ENCODE assay signal across 12 cellular contexts in genomic region chr2:150663143-150663542, GRCh38.
A peak's percentile ranks its signal among the peaks of the same experiment; 100 is the strongest.
DNase-seq lines count a peak whose midpoint lies in the region; ATAC-seq and TF ChIP-seq lines count a peak whose summit lies in the region.
"Had no signal": no experiment of that assay in that cellular context is flagged by ENCODE, and none has a peak within 500 bp of the region (broad histone marks: within the 10 kb centered on the region; RNA-seq: fewer than 3 reads in every experiment).

No MANE protein-coding gene starts in this region.

- TF ChIP-seq CTCF in OCI-LY3 (IDR thresholded peaks at IDR 0.05; ENCODE audit: low read depth, low read length) (no peak), osteocyte (IDR thresholded peaks at IDR 0.05) (no peak)

- H3K27ac Mint-ChIP-seq in osteocyte (ENCODE audit: unreplicated experiment): peak overlapping the region; percentile 69
- H3K27ac Mint-ChIP-seq: stimulated activated naive CD8-positive, alpha-beta T cell treated with anti-CD3 and anti-CD28 coated beads, Interleukin-15, amount 100 ng/mL, for 72 hours; T-helper 1 cell treated with Interleukin-12 subunit alpha and Interleukin-12 subunit beta and Interleukin-4 antibody, amounts not matched to agents 30 μg/mL and 1 μg/mL, for 36 hours had no signal

- no peaks in the 10 kb centered on the region for H3K9me3 ChIP-seq in OCI-LY3 (ENCODE audit: insufficient read depth, low read length)

- H3K27me3 Mint-ChIP-seq in osteocyte (ENCODE audit: unreplicated experiment): no peaks in the 10 kb centered on the region
- H3K27me3 Mint-ChIP-seq: stimulated activated naive CD8-positive, alpha-beta T cell treated with anti-CD3 and anti-CD28 coated beads, Interleukin-15, amount 100 ng/mL, for 72 hours had no signal

- no peak overlapping the region for H3K27ac ChIP-seq in OCI-LY3 (ENCODE audit: low read length)
- H3K27ac ChIP-seq in substantia nigra (ENCODE audit: low read depth, low read length, poor library complexity, severe bottlenecking): no peak overlapping the region

- H3K27me3 ChIP-seq in OCI-LY3 (ENCODE audit: low read depth, low read length): no peaks in the 10 kb centered on the region

- peaks cover 5% of the 10 kb centered on the region; the same call in 1 of the 2 replicates for H3K4me1 ChIP-seq in OCI-LY3 (ENCODE audit: low read length)

- peaks cover 9% of the 10 kb centered on the region for H3K4me1 Mint-ChIP-seq in osteocyte (ENCODE audit: unreplicated experiment)
- H3K4me1 Mint-ChIP-seq: stimulated activated naive CD8-positive, alpha-beta T cell treated with anti-CD3 and anti-CD28 coated beads, Interleukin-15, amount 100 ng/mL, for 72 hours had no signal

- no peak overlapping the region for H3K4me3 ChIP-seq in OCI-LY3 (ENCODE audit: low read length)

- no peak overlapping the region for H3K4me2 ChIP-seq in OCI-LY3 (ENCODE audit: low read length)

- H2AFZ ChIP-seq in OCI-LY3 (ENCODE audit: low read depth, low read length): peak overlapping the region; percentile 54; the same call in 1 of the 2 replicates

- H3K36me3 ChIP-seq in OCI-LY3 (replicated peaks; ENCODE audit: low read depth, low read length): no peaks in the 10 kb centered on the region

- H3K4me3 Mint-ChIP-seq in osteocyte (ENCODE audit: unreplicated experiment): no peak overlapping the region
- H3K4me3 Mint-ChIP-seq: stimulated activated naive CD8-positive, alpha-beta T cell treated with anti-CD3 and anti-CD28 coated beads, Interleukin-15, amount 100 ng/mL, for 72 hours; T-helper 1 cell treated with Interleukin-12 subunit alpha and Interleukin-12 subunit beta and Interleukin-4 antibody, amounts not matched to agents 30 μg/mL and 1 μg/mL, for 36 hours had no signal

- no peaks in the 10 kb centered on the region for H4K20me1 ChIP-seq in OCI-LY3 (ENCODE audit: insufficient read depth, low read length)

- no peaks in the 10 kb centered on the region for H3K79me2 ChIP-seq in OCI-LY3 (ENCODE audit: low read length)

- ATAC-seq in GM21360 (IDR thresholded peaks at IDR 0.05; ENCODE audit: unreplicated experiment) (no peak), HG03135 (IDR thresholded peaks at IDR 0.05; ENCODE audit: unreplicated experiment) (no peak)
- ATAC-seq: stimulated activated naive CD8-positive, alpha-beta T cell treated with anti-CD3 and anti-CD28 coated beads, Interleukin-15, amount 100 ng/mL, for 72 hours had no signal

- DNase-seq in EH (ENCODE audit: low read depth) (peak; percentile 92), dedifferentiated amniotic fluid mesenchymal stem cell (ENCODE audit: extremely low spot score) (peak; percentile 42), osteocyte (ENCODE audit: extremely low spot score, unreplicated experiment) (no peak), substantia nigra (lab: John Stamatoyannopoulos, UW) (no peak)
- DNase-seq in activated CD4-positive, alpha-beta T cell treated with anti-CD3 and anti-CD28 coated beads for 48 hours: no peak
- DNase-seq: activated CD4-positive, alpha-beta T cell treated with anti-CD3 and anti-CD28 coated beads for 4 hours; activated T-cell treated with anti-CD3 and anti-CD28 coated beads, Interleukin-2, amount 50 U/mL, for 48 hours; stimulated activated naive CD8-positive, alpha-beta T cell treated with anti-CD3 and anti-CD28 coated beads, Interleukin-15, amount 100 ng/mL, for 72 hours had no signal

- no peak overlapping the region for H3K9ac ChIP-seq in OCI-LY3 (ENCODE audit: low read length)

- H3K9me3 Mint-ChIP-seq in osteocyte (ENCODE audit: unreplicated experiment): peaks cover 30% of the 10 kb centered on the region

- H3K36me3 Mint-ChIP-seq in osteocyte (ENCODE audit: unreplicated experiment): peaks cover 8% of the 10 kb centered on the region

Comparison
In these comparisons a context has a peak if more than half of its experiments do, and no peak if none do; other contexts are left out.
1. DNase-seq: peak in EH (single experiment) and dedifferentiated amniotic fluid mesenchymal stem cell (single experiment); none in osteocyte (single experiment), activated CD4-positive, alpha-beta T cell treated with anti-CD3 and anti-CD28 coated beads for 48 hours (single experiment) and substantia nigra (0 of 49).